In genomic region chr2:3536682-3537632, GRCh38 we compare ENCODE assay signal across 8 cellular contexts. TPM values are rescaled to one million over a fixed set of nuclear protein-coding genes. Genes with fewer than 3 reads are reported as not detected.
DNase-seq lines count a peak whose midpoint lies in the region; ATAC-seq and TF ChIP-seq lines count a peak whose summit lies in the region.

No MANE protein-coding gene starts in this region.

- ATAC-seq in GM19452 (IDR thresholded peaks at IDR 0.05; ENCODE audit: unreplicated experiment) = peak; percentile 62
- ATAC-seq in lower lobe of right lung = peak; percentile 70 to 74
- peak; percentile 39 to 74 for ATAC-seq in upper lobe of left lung (ENCODE audit: low FRiP score in 2 of 2)
- ATAC-seq in GM21381 (IDR thresholded peaks at IDR 0.05; ENCODE audit: unreplicated experiment) = no peak

- peak overlapping the region; percentile 64; the same call in 1 of the 2 replicates for H2AFZ ChIP-seq in OCI-LY7 (ENCODE audit: low read length)

- TF ChIP-seq EP300 in upper lobe of left lung (IDR thresholded peaks at IDR 0.05) = no peak

- 65 to 68% methylated on average over 16 of the region's 16 CpGs for WGBS in upper lobe of left lung, 2 donors

- no peak for DNase-seq in AG04449 (ENCODE audit: low read depth, low spot score)
- DNase-seq in OCI-LY7 (ENCODE audit: low spot score) = peak; percentile 83
- DNase-seq in cerebellar cortex (ENCODE audit: low spot score) = peak; percentile 40
- no peak for DNase-seq in lower lobe of right lung
- DNase-seq in upper lobe of left lung = peak in 1 of 2 donors; percentile 37
- DNase-seq in COR-L47 (lab: John Stamatoyannopoulos, UW) = no peak

- peaks cover 3% of the 10 kb centered on the region; the same call in 1 of the 2 replicates for H3K79me2 ChIP-seq in OCI-LY7 (ENCODE audit: insufficient read depth, low read depth, low read length)

- H3K4me1 ChIP-seq in OCI-LY7 (ENCODE audit: insufficient read depth, low read length, poor library complexity, severe bottlenecking) = peaks cover 20% of the 10 kb centered on the region
- H3K4me1 ChIP-seq in lower lobe of right lung = peaks cover 16% of the 10 kb centered on the region
- H3K4me1 ChIP-seq in upper lobe of left lung = peaks cover 7 to 20% (median 15%) of the 10 kb centered on the region in 4 donors

- POLR2A ChIA-PET in AG04449 (lab: Yijun Ruan, JAX) = interaction anchor here (0.7 to 1.9 kb wide), 4 partner anchors 13 to 99 kb away, joined by 3 to 10 read pairs (median 6); partner anchors contain the start of gene RNASEH1
- POLR2A ChIA-PET in OCI-LY7 (lab: Charles Lee) = interaction anchor here (1.1 kb wide), 1 partner anchor 23 kb away, joined by 3 read pairs; no protein-coding TSS in a partner anchor

- no peak for TF ChIP-seq POLR2A in upper lobe of left lung (IDR thresholded peaks at IDR 0.05)

- no TSS peak for BruUV-seq in OCI-LY7 (replicated peaks; lab: Mats Ljungman, UMichigan)

- H3K4me2 ChIP-seq in OCI-LY7 (ENCODE audit: low read length) = peak overlapping the region; percentile 78

- H3K9me3 ChIP-seq in OCI-LY7 (ENCODE audit: low read length) = peaks cover 17% of the 10 kb centered on the region
- H3K9me3 ChIP-seq in lower lobe of right lung = no peaks in the 10 kb centered on the region
- H3K9me3 ChIP-seq in upper lobe of left lung = no peaks in the 10 kb centered on the region

- H3K9me2 ChIP-seq in OCI-LY7 (ENCODE audit: insufficient read depth, low read length) = no peaks in the 10 kb centered on the region

- CTCF ChIA-PET in AG04449 (lab: Yijun Ruan, JAX) = interaction anchor here (0.7 to 3.8 kb wide), 7 partner anchors 9 to 39 kb away, joined by 3 to 16 read pairs (median 4); no protein-coding TSS in a partner anchor
- CTCF ChIA-PET in OCI-LY7 (lab: Charles Lee; ENCODE audit: unreplicated experiment) = no interaction called here

- H3K4me3 ChIP-seq in AG04449 (ENCODE audit: low read depth, low read length) (peak overlapping the region; percentile 58), OCI-LY7 (ENCODE audit: low read depth, low read length, poor library complexity, severe bottlenecking) (peak overlapping the region; percentile 70), lower lobe of right lung (peak overlapping the region; percentile 48), upper lobe of left lung (peak overlapping the region in 3 of 4 donors; percentile 37 to 56 (median 52))

- H3K36me3 ChIP-seq in OCI-LY7 (ENCODE audit: insufficient read depth, low read length) (peaks cover 51% of the 10 kb centered on the region), lower lobe of right lung (peaks cover 41% of the 10 kb centered on the region), upper lobe of left lung (peaks cover 0 to 36% (median 10%) of the 10 kb centered on the region in 4 donors)

- TF ChIP-seq CTCF in AG04449 (IDR thresholded peaks at IDR 0.05; ENCODE audit: insufficient read depth, low read length, missing control alignments) (peak; percentile 54), OCI-LY7 (conservative IDR thresholded peaks at IDR 0.05; ENCODE audit: low read length) (peak; percentile 84), lower lobe of right lung (IDR thresholded peaks at IDR 0.05) (peak; percentile 49), upper lobe of left lung (IDR thresholded peaks at IDR 0.05) (peak in 5 of 6 experiments; percentile 25 to 56 (median 54))

- intact Hi-C loops in OCI-LY7 (cut with micrococcal nuclease; ENCODE audit: unreplicated experiment) (loop anchor here (5.0 kb wide), 1 partner anchor 115 kb away; no protein-coding TSS in a partner anchor), lower lobe of right lung (cut with DNase I) (no loop called here)

- no peaks in the 10 kb centered on the region for H3K27me3 ChIP-seq in lower lobe of right lung (ENCODE audit: low read depth)
- no peaks in the 10 kb centered on the region for H3K27me3 ChIP-seq in upper lobe of left lung

- H4K20me1 ChIP-seq in OCI-LY7 (ENCODE audit: insufficient read depth, low read length) = no peaks in the 10 kb centered on the region

- peak overlapping the region; percentile 34 for H3K27ac ChIP-seq in OCI-LY7 (ENCODE audit: low read depth, low read length, poor library complexity, severe bottlenecking)
- peak overlapping the region; percentile 88 for H3K27ac ChIP-seq in lower lobe of right lung
- peak overlapping the region; percentile 80 to 93 (median 89) for H3K27ac ChIP-seq in upper lobe of left lung

RNA-seq across cellular contexts. Expression of gene ADI1, which starts 17.6 kb away (rescaled TPM):
- 19.2 and 20.0 TPM in 2 replicates for total RNA-seq in OCI-LY7 (2014; rRNA removed; shearing (Covaris generic))
- total RNA-seq in OCI-LY7 (2022) (22.1 and 26.2 TPM in 2 replicates), lower lobe of right lung (60.2 TPM), upper lobe of left lung (10 to 100 TPM; 40.9 to 87.3 (median 77.3) TPM)

RNA-seq across cellular contexts. Expression of gene RNASEH1, which starts 21.2 kb away (rescaled TPM):
- 34.7 and 35.7 TPM in 2 replicates for total RNA-seq in OCI-LY7 (2014; rRNA removed; shearing (Covaris generic))
- total RNA-seq in OCI-LY7 (2022) (41.9 and 48.2 TPM in 2 replicates), lower lobe of right lung (17.3 TPM), upper lobe of left lung (10 to 100 TPM; 17.1 to 19.5 (median 18.0) TPM)

RNA-seq across cellular contexts. Expression of gene RPS7, which starts 38.1 kb away (rescaled TPM):
- 2,658 and 2,982 TPM in 2 replicates for total RNA-seq in OCI-LY7 (2014; rRNA removed; shearing (Covaris generic))
- total RNA-seq in OCI-LY7 (2022) = 2,524 and 2,654 TPM in 2 replicates
- total RNA-seq in lower lobe of right lung = 814 TPM
- 1,000 to 10,000 TPM in 2 of 6 donors, 100 to 1,000 TPM in 4; 689 to 1,790 (median 847) TPM for total RNA-seq in upper lobe of left lung

RNA-seq across cellular contexts. Expression of gene COLEC11, which starts 58.0 kb away (rescaled TPM):
- not detected in 2 replicates for total RNA-seq in OCI-LY7 (2014; rRNA removed; shearing (Covaris generic))
- total RNA-seq in OCI-LY7 (2022) (1.1 and 1.7 TPM in 2 replicates), lower lobe of right lung (0.30 TPM), upper lobe of left lung (1 to 10 TPM in 3 of 6 donors, under 1 TPM in 2, not detected in 1; 0.79 to 2.3 (median 1.3) TPM)

Comparison
In these comparisons a context has a peak if more than half of its experiments do, and no peak if none do; other contexts are left out.
1. DNase-seq: peak in OCI-LY7 (single experiment) and cerebellar cortex (single experiment); none in AG04449 (single experiment), lower lobe of right lung (single experiment) and COR-L47 (single experiment).
2. H3K27ac ChIP-seq: peak in every context shown above with its lines; median percentile 89 in upper lobe of left lung; 88 in lower lobe of right lung; 34 in OCI-LY7.
3. Peak in every context shown above with its lines, with median percentiles within 50 percentile points of each other: H3K4me3 ChIP-seq and CTCF ChIP-seq.